Comparison of ENCODE assay signal across 24 cellular contexts in the genomic region with DNA sequence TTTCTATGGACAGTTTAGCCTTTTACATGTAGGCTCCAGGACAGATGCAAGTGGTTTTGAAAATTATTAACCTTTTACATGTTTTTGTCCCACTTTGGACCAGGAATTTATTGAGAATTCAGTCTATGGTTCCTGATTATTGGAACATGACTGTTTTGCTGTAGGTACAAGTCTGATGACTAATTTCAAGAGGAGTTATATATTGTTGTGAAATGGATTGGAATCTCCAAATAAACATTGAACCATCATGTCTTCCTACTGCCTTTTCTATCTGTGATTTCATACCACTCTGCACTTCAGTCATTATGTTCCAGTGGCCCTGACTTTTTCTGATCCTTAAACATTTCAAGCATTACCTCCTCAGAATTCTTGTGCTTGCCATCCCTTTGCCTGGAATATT. TPM values are rescaled to one million over a fixed set of nuclear protein-coding genes. Genes with fewer than 3 reads are reported as not detected.
DNase-seq lines count a peak whose midpoint lies in the region; ATAC-seq and TF ChIP-seq lines count a peak whose summit lies in the region.
"Had no signal": no experiment of that assay in that cellular context is flagged by ENCODE, and none has a peak within 500 bp of the region (broad histone marks: within the 10 kb centered on the region; RNA-seq: fewer than 3 reads in every experiment).

No MANE protein-coding gene starts in this region.

- H3K4me1 ChIP-seq in PC-3 (ENCODE audit: insufficient read depth, low read length) (no peaks in the 10 kb centered on the region), fibroblast of lung (ENCODE audit: control insufficient read depth, extremely low read depth, insufficient read depth, low read length) (peaks cover 3% of the 10 kb centered on the region)
- H3K4me1 ChIP-seq: prostate gland, transverse colon had no signal

- H3K27ac ChIP-seq in PC-3 (ENCODE audit: low read length) (no peak overlapping the region), fibroblast of lung (ENCODE audit: insufficient read depth, low read length) (no peak overlapping the region)
- H3K27ac ChIP-seq: BLaER1 treated with 17β-estradiol and CSF1 and Interleukin-3, amounts not matched to agents 10 nM and 100 nM; epithelial cell of prostate; heart left ventricle; prostate gland; stomach; transverse colon; WERI-Rb-1 had no signal

- intact Hi-C loops in PC-3 (cut with micrococcal nuclease) = no loop called here

- H3K4me2 ChIP-seq in PC-3 (ENCODE audit: low read length) (no peak overlapping the region), fibroblast of lung (ENCODE audit: extremely low read depth, insufficient read depth, low read length) (peak overlapping the region; percentile 37)
- H3K4me2 ChIP-seq: BLaER1 treated with 17β-estradiol and CSF1 and Interleukin-3, amounts not matched to agents 10 nM and 100 nM; SK-N-SH; smooth muscle cell had no signal

- in situ Hi-C loops in Caki2 (cut with HindIII; ENCODE audit: low pct_unique_long_range_greater_than_20kb, low sequenced_read_pairs) (no loop called here), ACHN (cut with HindIII; ENCODE audit: low pct_ligation_motif_present, low pct_unique_long_range_greater_than_20kb, low sequenced_read_pairs) (no loop called here)

- no peak overlapping the region for H3K9ac ChIP-seq in PC-3 (ENCODE audit: low read length)
- no peak overlapping the region for H3K9ac ChIP-seq in fibroblast of lung (ENCODE audit: insufficient read depth, low read length)
- H3K9ac ChIP-seq: BLaER1 treated with 17β-estradiol and CSF1 and Interleukin-3, amounts not matched to agents 10 nM and 100 nM; SK-N-SH had no signal

- no peaks in the 10 kb centered on the region for H3K36me3 ChIP-seq in PC-3 (ENCODE audit: low read depth, low read length)
- H3K36me3 ChIP-seq in fibroblast of lung (ENCODE audit: control insufficient read depth, insufficient read depth, low read length) = no peaks in the 10 kb centered on the region
- H3K36me3 ChIP-seq: prostate gland, transverse colon, WERI-Rb-1 had no signal

- ATAC-seq in PC-3 (no peak), HG02852 (IDR thresholded peaks at IDR 0.05; ENCODE audit: unreplicated experiment) (no peak)
- ATAC-seq: heart left ventricle, left ventricle myocardium superior had no signal

- no peak for TF ChIP-seq CTCF in PC-3 (conservative IDR thresholded peaks at IDR 0.05; ENCODE audit: low read depth, low read length)
- no peak for TF ChIP-seq CTCF in fibroblast of lung (conservative IDR thresholded peaks at IDR 0.05 in 1 of 2, IDR thresholded peaks at IDR 0.05 in 1 of 2; ENCODE audit: low read depth in 1 of 2, low read length in 2 of 2)

- H3K79me2 ChIP-seq in PC-3 (ENCODE audit: low read length) (no peaks in the 10 kb centered on the region), fibroblast of lung (ENCODE audit: control insufficient read depth, insufficient read depth, low read length) (no peaks in the 10 kb centered on the region)

- no peak overlapping the region for H3K4me3 ChIP-seq in PC-3 (ENCODE audit: low read length)
- H3K4me3 ChIP-seq in fibroblast of lung (replicated peaks in 1 of 4; ENCODE audit: control extremely low read depth in 1 of 4, insufficient read depth in 1 of 4, low read depth in 3 of 4, low read length in 4 of 4) = no peak overlapping the region
- H3K4me3 ChIP-seq: BLaER1 treated with 17β-estradiol and CSF1 and Interleukin-3, amounts not matched to agents 10 nM and 100 nM; heart left ventricle; prostate gland; smooth muscle cell; stomach; transverse colon had no signal

- no peaks in the 10 kb centered on the region for H3F3A ChIP-seq in PC-3 (ENCODE audit: low read length, unreplicated experiment)

- no peaks in the 10 kb centered on the region for H4K20me1 ChIP-seq in PC-3 (ENCODE audit: low read length)
- no peaks in the 10 kb centered on the region for H4K20me1 ChIP-seq in fibroblast of lung (ENCODE audit: control insufficient read depth, extremely low read depth, insufficient read depth, low read length)
- H4K20me1 ChIP-seq: BLaER1 treated with 17β-estradiol and CSF1 and Interleukin-3, amounts not matched to agents 10 nM and 100 nM had no signal

- H3K9me2 ChIP-seq in PC-3 (replicated peaks; ENCODE audit: low read length) = no peaks in the 10 kb centered on the region
- H3K9me2 ChIP-seq: SK-N-SH had no signal

- H3K27me3 ChIP-seq in PC-3 (ENCODE audit: low read length) (no peaks in the 10 kb centered on the region), fibroblast of lung (ENCODE audit: control insufficient read depth, insufficient read depth, low read length) (no peaks in the 10 kb centered on the region)
- H3K27me3 ChIP-seq: BLaER1 treated with 17β-estradiol and CSF1 and Interleukin-3, amounts not matched to agents 10 nM and 100 nM; heart left ventricle; stomach; transverse colon had no signal

- DNase-seq in Caki2 (ENCODE audit: low read depth) (peak; percentile 4), PC-3 (peak; percentile 3), fibroblast of lung (ENCODE audit: low read depth in 2 of 2) (peak; percentile 44 to 53), non-pigmented ciliary epithelial cell (ENCODE audit: low read depth) (peak; percentile 26), ACHN (no peak), Ammon's horn (ENCODE audit: low spot score) (no peak)
- DNase-seq in activated effector memory CD4-positive, alpha-beta T cell treated with Interleukin-2 at 50 U/mL for 16 hours = no peak
- DNase-seq: activated CD4-positive, alpha-beta memory T cell treated with anti-CD3 and anti-CD28 coated beads for 36 hours; activated gamma-delta T cell; heart left ventricle; left ventricle myocardium superior; NCI-H1105 treated with DMSO at 0.1 percent for 48 hours; NCI-H2107; NCI-H510A treated with DMSO at 0.1 percent for 48 hours; SK-N-SH; stimulated activated CD4-positive, alpha-beta T cell treated with anti-CD3 and anti-CD28 coated beads, Interleukin-4, amount 100 ng/mL, for 24 hours; stomach; transverse colon; WERI-Rb-1 had no signal

- H2AFZ ChIP-seq in PC-3 (ENCODE audit: low read length) = no peak overlapping the region
- no peak overlapping the region for H2AFZ ChIP-seq in fibroblast of lung (ENCODE audit: low read length)

- H3K9me3 ChIP-seq in PC-3 (ENCODE audit: low read length) (no peaks in the 10 kb centered on the region), fibroblast of lung (ENCODE audit: control insufficient read depth, insufficient read depth, low read depth, low read length) (no peaks in the 10 kb centered on the region)
- H3K9me3 ChIP-seq: heart left ventricle, prostate gland, SK-N-SH, stomach, transverse colon had no signal

- POLR2A ChIA-PET in PC-3 (lab: Charles Lee; ENCODE audit: unreplicated experiment) = no interaction called here

- BruUV-seq in PC-3 (replicated peaks; lab: Mats Ljungman, UMichigan) = no TSS peak

- CTCF ChIA-PET in PC-3 (lab: Charles Lee) = no interaction called here

RNA-seq across cellular contexts. Expression of gene TBC1D19, which starts 35.9 kb away (rescaled TPM):
- total RNA-seq in Caki2 (2014; rRNA removed; shearing (Covaris generic); ENCODE audit: low replicate concordance) = 42.1 and 47.4 TPM in 2 replicates
- 4.0 and 4.5 TPM in 2 replicates for total RNA-seq in PC-3 (2014; rRNA removed)
- total RNA-seq in fibroblast of lung = 40.6 and 132 TPM in 2 replicates
- 29.5 and 38.2 TPM in 2 replicates for polyA plus RNA-seq in fibroblast of lung
- 12.7 and 16.4 TPM in 2 replicates for polyA plus RNA-seq in fibroblast of lung (2012)
- 0.59 and 3.3 TPM in 2 replicates for polyA minus RNA-seq in fibroblast of lung (ENCODE audit: low replicate concordance)

Comparison
In these comparisons a context has a peak if more than half of its experiments do, and no peak if none do; other contexts are left out.
1. DNase-seq: peak in Caki2 (single experiment), PC-3 (single experiment), fibroblast of lung (2 of 2) and non-pigmented ciliary epithelial cell (single experiment); none in ACHN (single experiment), Ammon's horn (single experiment) and activated effector memory CD4-positive, alpha-beta T cell treated with Interleukin-2 at 50 U/mL for 16 hours (single experiment).